Comparison of ENCODE assay signal across 23 cellular contexts in genomic region chr4:81715335-81715734, GRCh38.
DNase-seq lines count a peak whose midpoint lies in the region; ATAC-seq, FAIRE-seq and TF ChIP-seq lines count a peak whose summit lies in the region.
"Had no signal": no experiment of that assay in that cellular context is flagged by ENCODE, and none has a peak within 500 bp of the region (broad histone marks: within the 10 kb centered on the region; RNA-seq: fewer than 3 reads in every experiment).

No MANE protein-coding gene starts in this region.

- H3K4me3 ChIP-seq in neural progenitor cell (no peak overlapping the region), prostate gland (no peak overlapping the region)
- H3K4me3 ChIP-seq: MG63, tibial artery had no signal

- peaks cover 10% of the 10 kb centered on the region for H3K27me3 Mint-ChIP-seq in neural progenitor cell (ENCODE audit: insufficient read depth, low read depth)

- H3K4me1 ChIP-seq in neural progenitor cell (peaks cover 15% of the 10 kb centered on the region), prostate gland (replicated peaks) (no peaks in the 10 kb centered on the region)
- H3K4me1 ChIP-seq: tibial artery had no signal

- 26% methylated on average over 8 of the region's 8 CpGs for WGBS in prostate gland

- intact Hi-C loops in Right ventricle myocardium inferior (cut with DNase I), result no loop called here
- intact Hi-C loops in prostate gland (cut with DNase I), result no loop called here

- no peaks in the 10 kb centered on the region for H4K20me1 ChIP-seq in neural progenitor cell (ENCODE audit: low read depth)

- peak overlapping the region; percentile 4 for H3K4me2 ChIP-seq in neural progenitor cell

- TF ChIP-seq CTCF in neural progenitor cell (IDR thresholded peaks at IDR 0.05) (no peak), D721Med (IDR thresholded peaks at IDR 0.05; ENCODE audit: insufficient read depth, missing control alignments) (no peak), prostate gland (IDR thresholded peaks at IDR 0.05) (no peak)

- H3K27ac ChIP-seq in neural progenitor cell, result no peak overlapping the region
- no peak overlapping the region for H3K27ac ChIP-seq in prostate gland
- H3K27ac ChIP-seq: brain microvascular endothelial cell, C4-2B, tibial artery had no signal

- peak overlapping the region; percentile 39 for H2AFZ ChIP-seq in neural progenitor cell (replicated peaks)

- H3K9ac ChIP-seq in neural progenitor cell, result no peak overlapping the region

- H3K27me3 ChIP-seq in neural progenitor cell (no peaks in the 10 kb centered on the region), prostate gland (replicated peaks; ENCODE audit: insufficient read depth) (no peaks in the 10 kb centered on the region)
- H3K27me3 ChIP-seq: brain microvascular endothelial cell, MG63, tibial artery had no signal

- ATAC-seq in Right ventricle myocardium inferior, result no peak
- ATAC-seq: activated T-cell treated with anti-CD3 and anti-CD28 coated beads, Interleukin-2, amount 50 U/mL, for 4 hours; left ventricle myocardium superior; stimulated activated naive CD8-positive, alpha-beta T cell treated with anti-CD3 and anti-CD28 coated beads, Interleukin-15, amount 100 ng/mL, for 72 hours had no signal

- H3K4me1 Mint-ChIP-seq in neural progenitor cell, result peaks cover 27% of the 10 kb centered on the region

- no peaks in the 10 kb centered on the region for H3K79me2 ChIP-seq in neural progenitor cell (ENCODE audit: low read depth)

- no peak for FAIRE-seq in D721Med (lab: Jason Lieb, UNC)

- DNase-seq in H4 (ENCODE audit: low spot score) (peak; percentile 14), NCI-H146 (lab: John Stamatoyannopoulos, UW) (peak; percentile 62), ecto neural progenitor cell (ENCODE audit: low spot score) (peak; percentile 58), neural progenitor cell (ENCODE audit: low spot score) (peak; percentile 74), D721Med (ENCODE audit: insufficient read length, low spot score) (no peak), Right ventricle myocardium inferior (ENCODE audit: missing footprints) (no peak), prostate gland (ENCODE audit: low spot score) (no peak)
- DNase-seq in effector CD8-positive, alpha-beta T cell (lab: John Stamatoyannopoulos, UW), result no peak
- DNase-seq: activated naive CD4-positive, alpha-beta T cell; activated T-cell treated with anti-CD3 and anti-CD28 coated beads, Interleukin-2, amount 50 U/mL, for 4 hours; brain microvascular endothelial cell; Calu3; effector memory CD4-positive, alpha-beta T cell; foreskin melanocyte; hippocampal formation; KBM-7; left ventricle myocardium superior; MG63; NCI-H187; stimulated activated naive CD8-positive, alpha-beta T cell treated with anti-CD3 and anti-CD28 coated beads, Interleukin-15, amount 100 ng/mL, for 72 hours; tibial artery had no signal

- peaks cover 7% of the 10 kb centered on the region for H3K9me3 Mint-ChIP-seq in neural progenitor cell
- H3K9me3 Mint-ChIP-seq: activated T-cell treated with anti-CD3 and anti-CD28 coated beads, Interleukin-2, amount 50 U/mL, for 4 hours; stimulated activated naive CD8-positive, alpha-beta T cell treated with anti-CD3 and anti-CD28 coated beads, Interleukin-15, amount 100 ng/mL, for 72 hours; T-helper 1 cell treated with Interleukin-12 subunit alpha and Interleukin-12 subunit beta and Interleukin-4 antibody, amounts not matched to agents 30 μg/mL and 1 μg/mL, for 36 hours had no signal

- H3K36me3 ChIP-seq in neural progenitor cell (no peaks in the 10 kb centered on the region), prostate gland (no peaks in the 10 kb centered on the region)
- H3K36me3 ChIP-seq: brain microvascular endothelial cell, MG63, tibial artery had no signal

- no peaks in the 10 kb centered on the region for H3F3A ChIP-seq in neural progenitor cell (ENCODE audit: low read depth)

- H3K9me3 ChIP-seq in neural progenitor cell (ENCODE audit: low read depth) (no peaks in the 10 kb centered on the region), prostate gland (no peaks in the 10 kb centered on the region)
- H3K9me3 ChIP-seq: MG63, tibial artery had no signal

- no peak for TF ChIP-seq POLR2A in prostate gland (IDR thresholded peaks at IDR 0.05)

- peak overlapping the region; percentile 27 for H3K4me3 Mint-ChIP-seq in neural progenitor cell
- H3K4me3 Mint-ChIP-seq: activated T-cell treated with anti-CD3 and anti-CD28 coated beads, Interleukin-2, amount 50 U/mL, for 4 hours; stimulated activated naive CD8-positive, alpha-beta T cell treated with anti-CD3 and anti-CD28 coated beads, Interleukin-15, amount 100 ng/mL, for 72 hours; T-helper 1 cell treated with Interleukin-12 subunit alpha and Interleukin-12 subunit beta and Interleukin-4 antibody, amounts not matched to agents 30 μg/mL and 1 μg/mL, for 36 hours had no signal

- H3K27ac Mint-ChIP-seq in neural progenitor cell, result no peak overlapping the region
- H3K27ac Mint-ChIP-seq: T-helper 1 cell treated with Interleukin-12 subunit alpha and Interleukin-12 subunit beta and Interleukin-4 antibody, amounts not matched to agents 30 μg/mL and 1 μg/mL, for 36 hours had no signal

- H3K36me3 Mint-ChIP-seq in neural progenitor cell, result no peaks in the 10 kb centered on the region

Comparison
In these comparisons a context has a peak if more than half of its experiments do, and no peak if none do; other contexts are left out.
1. DNase-seq: peak in H4 (single experiment), NCI-H146 (single experiment), ecto neural progenitor cell (single experiment) and neural progenitor cell (single experiment); none in D721Med (single experiment), effector CD8-positive, alpha-beta T cell (single experiment), Right ventricle myocardium inferior (single experiment) and prostate gland (single experiment).